Comparison of ENCODE assay signal across 23 cellular contexts in genomic region chr5:43352916-43353315, GRCh38. TPM values are rescaled to one million over a fixed set of nuclear protein-coding genes. Genes with fewer than 3 reads are reported as not detected.
A peak's percentile ranks its signal among the peaks of the same experiment; 100 is the strongest.
DNase-seq lines count a peak whose midpoint lies in the region; ATAC-seq, FAIRE-seq and TF ChIP-seq lines count a peak whose summit lies in the region.
"Had no signal": no experiment of that assay in that cellular context is flagged by ENCODE, and none has a peak within 500 bp of the region (broad histone marks: within the 10 kb centered on the region; RNA-seq: fewer than 3 reads in every experiment).

No MANE protein-coding gene starts in this region.

- no peaks in the 10 kb centered on the region for H3K27me3 ChIP-seq in A673 (replicated peaks; ENCODE audit: insufficient read depth, low read depth, low read length, poor library complexity)
- H3K27me3 ChIP-seq in IMR-90 (ENCODE audit: control insufficient read depth, insufficient read depth, low read length): no peaks in the 10 kb centered on the region; the same call in 1 of the 2 replicates
- no peaks in the 10 kb centered on the region for H3K27me3 ChIP-seq in H1 (replicated peaks in 1 of 4; ENCODE audit: control insufficient read depth in 3 of 4, extremely low read depth in 1 of 4, insufficient read depth in 3 of 4, low read length in 3 of 4)
- H3K27me3 ChIP-seq in aorta (ENCODE audit: control insufficient read depth in 1 of 2, insufficient read depth in 2 of 2, low read length in 1 of 2): peaks cover 0 to 2% of the 10 kb centered on the region in 2 donors
- H3K27me3 ChIP-seq: BLaER1 treated with 17β-estradiol and CSF1 and Interleukin-3, amounts not matched to agents 10 nM and 100 nM had no signal

- TF ChIP-seq RAD21 in IMR-90 (IDR thresholded peaks at IDR 0.05; ENCODE audit: low read length): no peak
- TF ChIP-seq RAD21 in H1 (IDR thresholded peaks at IDR 0.05 in 1 of 2, conservative IDR thresholded peaks at IDR 0.05 in 1 of 2; ENCODE audit: low read depth in 2 of 2, low read length in 2 of 2): no peak

- no peaks in the 10 kb centered on the region for H3K9me1 ChIP-seq in IMR-90 (ENCODE audit: insufficient read depth, low read length)

- ATAC-seq in IMR-90 (ENCODE audit: low read depth): no peak
- ATAC-seq in HG02642 (IDR thresholded peaks at IDR 0.05; ENCODE audit: poor library complexity, unreplicated experiment): no peak
- ATAC-seq in aorta (ENCODE audit: low FRiP score): no peak
- ATAC-seq: GM12878, HCT116 had no signal

- H2BK15ac ChIP-seq in IMR-90 (ENCODE audit: low read depth, low read length) (no peak overlapping the region), H1 (ENCODE audit: low read length) (no peak overlapping the region)

- no peak overlapping the region for H3K18ac ChIP-seq in IMR-90 (ENCODE audit: low read depth, low read length)
- H3K18ac ChIP-seq in H1 (ENCODE audit: extremely low read depth, low read length): no peak overlapping the region

- H2BK20ac ChIP-seq in IMR-90 (ENCODE audit: low read depth, low read length) (no peak overlapping the region), H1 (ENCODE audit: low read length) (no peak overlapping the region)

- H3K36me3 ChIP-seq in A673 (ENCODE audit: insufficient read depth, low read length, poor library complexity, severe bottlenecking) (no peaks in the 10 kb centered on the region), IMR-90 (ENCODE audit: control insufficient read depth, insufficient read depth, low read length) (no peaks in the 10 kb centered on the region), H1 (ENCODE audit: control insufficient read depth in 2 of 4, insufficient read depth in 4 of 4, low read length in 3 of 4) (no peaks in the 10 kb centered on the region), aorta (ENCODE audit: control insufficient read depth in 1 of 2, insufficient read depth in 2 of 2, low read length in 1 of 2) (no peaks in the 10 kb centered on the region)
- H3K36me3 ChIP-seq: BE2C; BLaER1 treated with 17β-estradiol and CSF1 and Interleukin-3, amounts not matched to agents 10 nM and 100 nM had no signal

- BruUV-seq in A673 (replicated peaks; lab: Mats Ljungman, UMichigan): no TSS peak
- no TSS peak for BruUV-seq in IMR-90 (replicated peaks; lab: Mats Ljungman, UMichigan)

- H3K9me3 ChIP-seq in A673 (ENCODE audit: low read depth, low read length, poor library complexity, severe bottlenecking) (no peaks in the 10 kb centered on the region), IMR-90 (ENCODE audit: control insufficient read depth, insufficient read depth, low read length) (no peaks in the 10 kb centered on the region), H1 (ENCODE audit: insufficient read depth in 2 of 2, low read depth in 1 of 2, low read length in 1 of 2) (no peaks in the 10 kb centered on the region), aorta (ENCODE audit: control insufficient read depth, low read length) (peaks cover 1% of the 10 kb centered on the region)
- H3K9me3 ChIP-seq: BE2C, Caco-2 had no signal

- no peak overlapping the region for H2AFZ ChIP-seq in IMR-90 (replicated peaks; ENCODE audit: low read length, poor library complexity)
- no peak overlapping the region for H2AFZ ChIP-seq in H1 (ENCODE audit: low read length)
- H2AFZ ChIP-seq: GM23248 had no signal

- no peak overlapping the region for H3K4me3 Mint-ChIP-seq in nephron progenitor cell
- H3K4me3 Mint-ChIP-seq: CD14-positive monocyte; CD4-positive, alpha-beta memory T cell; H9 had no signal

- CTCF ChIA-PET in A673 (lab: Charles Lee) (no interaction called here), IMR-90 (lab: Yijun Ruan, JAX) (interaction anchor here (0.6 kb wide), 1 partner anchor 1008 kb away, joined by 3 read pairs; no protein-coding TSS in a partner anchor), H1 (lab: Charles Lee; ENCODE audit: partially characterized antibody) (no interaction called here)

- no peak overlapping the region for H3K23ac ChIP-seq in IMR-90 (ENCODE audit: low read depth, low read length)
- H3K23ac ChIP-seq in H1 (ENCODE audit: insufficient read length): no peak overlapping the region

- H2AK5ac ChIP-seq in IMR-90 (ENCODE audit: low read depth, low read length) (no peak overlapping the region), H1 (ENCODE audit: low read depth, low read length) (no peak overlapping the region)

- intact Hi-C loops in A673 (cut with micrococcal nuclease; ENCODE audit: unreplicated experiment) (no loop called here), IMR-90 (cut with micrococcal nuclease) (no loop called here), aorta (cut with DNase I) (no loop called here)

- H4K91ac ChIP-seq in IMR-90 (ENCODE audit: insufficient read depth, low read depth, low read length): no peak overlapping the region
- no peak overlapping the region for H4K91ac ChIP-seq in H1 (replicated peaks; ENCODE audit: insufficient read length, low read length)

- peaks cover 2% of the 10 kb centered on the region for H3K27me3 Mint-ChIP-seq in nephron progenitor cell (ENCODE audit: low read depth, poor library complexity)

- TF ChIP-seq CTCF in A673 (conservative IDR thresholded peaks at IDR 0.05; ENCODE audit: low read depth, low read length) (no peak), IMR-90 (conservative IDR thresholded peaks at IDR 0.05; ENCODE audit: low read depth, low read length) (no peak), H1 (IDR thresholded peaks at IDR 0.05; ENCODE audit: control extremely low read depth in 1 of 3, insufficient read depth in 1 of 3, low read depth in 1 of 3, low read length in 3 of 3) (no peak), nephron progenitor cell (IDR thresholded peaks at IDR 0.05) (no peak)

- in situ Hi-C loops in IMR-90 (cut with MboI; ENCODE audit: low sequenced_read_pairs): no loop called here

- TF ChIP-seq POLR2A in IMR-90 (IDR thresholded peaks at IDR 0.05; ENCODE audit: low read depth, low read length) (no peak), H1 (IDR thresholded peaks at IDR 0.05; ENCODE audit: control extremely low read depth in 1 of 2, low read depth in 2 of 2, low read length in 2 of 2) (no peak)

- no peak overlapping the region for H3K27ac ChIP-seq in A673 (ENCODE audit: low read depth, low read length, poor library complexity, severe bottlenecking)
- no peak overlapping the region for H3K27ac ChIP-seq in IMR-90 (ENCODE audit: insufficient read depth, low read length)
- no peak overlapping the region for H3K27ac ChIP-seq in H1 (ENCODE audit: low read depth, low read length)
- H3K27ac ChIP-seq in aorta (ENCODE audit: low read depth in 1 of 2, low read length in 2 of 2): no peak overlapping the region
- H3K27ac ChIP-seq: BLaER1 treated with 17β-estradiol and CSF1 and Interleukin-3, amounts not matched to agents 10 nM and 100 nM; GM23248 had no signal

- no CpG with 5 or more reads among the region's 2 CpGs for WGBS in IMR-90 (ENCODE audit: extremely low coverage in 2 of 2, insufficient read length in 1 of 2), 2 experiments
- WGBS in H1 (ENCODE audit: extremely low coverage in 1 of 2, insufficient coverage in 1 of 2, insufficient read length in 1 of 2, insufficient replicate concordance in 2 of 2, low coverage in 1 of 2, low lambda C conversion rate in 2 of 2, missing lambda C conversion rate in 1 of 2), 2 experiments: 82% methylated on average over 2 of the region's 2 CpGs; no CpG with 5 or more reads in 1 of the 2 experiments
- 62 to 72% methylated on average over 2 of the region's 2 CpGs for WGBS in aorta, 2 donors

- H3K23me2 ChIP-seq in H1 (ENCODE audit: low read depth, low read length): no peaks in the 10 kb centered on the region

- H3K4me3 ChIP-seq in A673 (ENCODE audit: low read depth, low read length, poor library complexity, severe bottlenecking) (no peak overlapping the region), IMR-90 (ENCODE audit: insufficient read depth, low read depth, low read length) (no peak overlapping the region), H1 (ENCODE audit: extremely low read depth in 1 of 4, insufficient read depth in 2 of 4, low read depth in 3 of 4, low read length in 4 of 4) (no peak overlapping the region), aorta (ENCODE audit: low read length in 2 of 2) (no peak overlapping the region)
- H3K4me3 ChIP-seq: BLaER1 treated with 17β-estradiol and CSF1 and Interleukin-3, amounts not matched to agents 10 nM and 100 nM; GM12878; GM23248 had no signal

- no peak overlapping the region for H4K8ac ChIP-seq in IMR-90 (ENCODE audit: low read depth in 2 of 2, low read length in 2 of 2)
- H4K8ac ChIP-seq in H1 (ENCODE audit: extremely low read depth, insufficient read depth, low read length): no peak overlapping the region

- TF ChIP-seq EP300 in H1 (IDR thresholded peaks at IDR 0.05; ENCODE audit: borderline replicate concordance in 1 of 2, low read depth in 2 of 2, low read length in 2 of 2): no peak

- H4K20me1 ChIP-seq in IMR-90 (ENCODE audit: insufficient read depth, low read length) (no peaks in the 10 kb centered on the region), H1 (replicated peaks in 1 of 2; ENCODE audit: control insufficient read depth in 1 of 2, insufficient read depth in 2 of 2, low read length in 2 of 2) (no peaks in the 10 kb centered on the region)
- H4K20me1 ChIP-seq: BLaER1 treated with 17β-estradiol and CSF1 and Interleukin-3, amounts not matched to agents 10 nM and 100 nM had no signal

- H3K4me1 Mint-ChIP-seq in nephron progenitor cell: peaks cover 12% of the 10 kb centered on the region
- H3K4me1 Mint-ChIP-seq: CD14-positive monocyte; CD4-positive, alpha-beta memory T cell; H9 had no signal

- H3K4ac ChIP-seq in IMR-90 (ENCODE audit: low read depth, low read length) (no peak overlapping the region), H1 (replicated peaks; ENCODE audit: insufficient read length, low read depth, low read length) (no peak overlapping the region)

- H4K5ac ChIP-seq in IMR-90 (ENCODE audit: low read depth, low read length) (no peak overlapping the region), H1 (ENCODE audit: insufficient read length, low read depth, low read length) (no peak overlapping the region)

- H2AK9ac ChIP-seq in IMR-90 (replicated peaks; ENCODE audit: low read depth, low read length, poor library complexity): no peak overlapping the region

- DNase-seq in A673 (ENCODE audit: low spot score) (peak; percentile 11), IMR-90 (no peak), H1 (ENCODE audit: low read depth in 1 of 2, low spot score in 2 of 2) (no peak), nephron progenitor cell (no peak), aorta (no peak)
- DNase-seq: ACHN; AML-193; BE2C; Caco-2; CD4-positive, alpha-beta memory T cell; DMS153; DND-41; GDM1; GM23248; H9 had no signal

- H3K79me1 ChIP-seq in IMR-90 (ENCODE audit: low read depth in 1 of 2, low read length in 2 of 2) (no peaks in the 10 kb centered on the region), H1 (ENCODE audit: low read depth, low read length) (no peaks in the 10 kb centered on the region)

- no peak overlapping the region for H2BK12ac ChIP-seq in H1 (ENCODE audit: low read depth, low read length)

- no peaks in the 10 kb centered on the region for H3K79me2 ChIP-seq in H1 (ENCODE audit: control insufficient read depth in 1 of 2, insufficient read depth in 2 of 2, low read length in 2 of 2)

- H2BK5ac ChIP-seq in IMR-90 (ENCODE audit: low read depth, low read length, poor library complexity, severe bottlenecking) (no peak overlapping the region), H1 (ENCODE audit: low read depth, low read length) (no peak overlapping the region)

- H3K4me1 ChIP-seq in A673 (ENCODE audit: insufficient read depth, low read length, poor library complexity, severe bottlenecking) (no peaks in the 10 kb centered on the region), IMR-90 (ENCODE audit: control insufficient read depth, insufficient read depth, low read length) (no peaks in the 10 kb centered on the region), H1 (replicated peaks in 1 of 4; ENCODE audit: control insufficient read depth in 3 of 4, insufficient read depth in 4 of 4, low read length in 3 of 4) (no peaks in the 10 kb centered on the region), aorta (ENCODE audit: control insufficient read depth in 1 of 2, insufficient read depth in 2 of 2, low read length in 2 of 2) (no peaks in the 10 kb centered on the region)
- H3K4me1 ChIP-seq: BE2C; BLaER1 treated with 17β-estradiol and CSF1 and Interleukin-3, amounts not matched to agents 10 nM and 100 nM had no signal

- dilution Hi-C loops in IMR-90 (cut with HindIII; ENCODE audit: low sequenced_read_pairs, unreplicated experiment): no loop called here

- H3K4me2 ChIP-seq in IMR-90 (ENCODE audit: low read depth, low read length): no peak overlapping the region
- H3K4me2 ChIP-seq in H1 (ENCODE audit: insufficient read depth in 1 of 2, low read depth in 2 of 2, low read length in 2 of 2): no peak overlapping the region
- H3K4me2 ChIP-seq: BLaER1 treated with 17β-estradiol and CSF1 and Interleukin-3, amounts not matched to agents 10 nM and 100 nM had no signal

- H3K56ac ChIP-seq in IMR-90 (ENCODE audit: extremely low read depth, insufficient read depth, low read length) (no peak overlapping the region), H1 (replicated peaks; ENCODE audit: insufficient read length, low read depth, low read length) (no peak overlapping the region)

- H3K36me3 Mint-ChIP-seq in nephron progenitor cell (ENCODE audit: low read depth): no peaks in the 10 kb centered on the region
- H3K36me3 Mint-ChIP-seq: CD14-positive monocyte; CD4-positive, alpha-beta memory T cell had no signal

- no peak for FAIRE-seq in H1 (lab: Jason Lieb, UNC)
- FAIRE-seq: GM12878, GM19239 had no signal

- no peak overlapping the region for H3K27ac Mint-ChIP-seq in nephron progenitor cell
- H3K27ac Mint-ChIP-seq: CD14-positive monocyte; CD4-positive, alpha-beta memory T cell; H9 had no signal

- no peaks in the 10 kb centered on the region for H3K9me3 Mint-ChIP-seq in nephron progenitor cell
- H3K9me3 Mint-ChIP-seq: H9 had no signal

- H3K14ac ChIP-seq in IMR-90 (replicated peaks; ENCODE audit: low read depth, low read length) (no peak overlapping the region), H1 (ENCODE audit: insufficient read length) (no peak overlapping the region)

- POLR2A ChIA-PET in A673 (lab: Charles Lee; ENCODE audit: low non-redundant PET) (no interaction called here), IMR-90 (lab: Charles Lee; ENCODE audit: unreplicated experiment) (no interaction called here), H1 (lab: Charles Lee; ENCODE audit: partially characterized antibody) (no interaction called here)

- no peak overlapping the region for H2BK120ac ChIP-seq in IMR-90 (ENCODE audit: low read depth, low read length)
- no peak overlapping the region for H2BK120ac ChIP-seq in H1 (replicated peaks; ENCODE audit: low read depth, low read length)

- H3K9ac ChIP-seq in IMR-90 (ENCODE audit: low read depth, low read length) (no peak overlapping the region), H1 (replicated peaks in 1 of 4; ENCODE audit: extremely low read depth in 1 of 4, low read depth in 3 of 4, low read length in 3 of 4) (no peak overlapping the region)
- H3K9ac ChIP-seq: BLaER1 treated with 17β-estradiol and CSF1 and Interleukin-3, amounts not matched to agents 10 nM and 100 nM; GM23248 had no signal

RNA-seq across cellular contexts. Expression of gene HMGCS1, which starts 39.7 kb away (rescaled TPM):
- total RNA-seq in A673 (2021): 142 and 162 TPM in 2 replicates
- 30.6 and 32.8 TPM in 2 replicates for total RNA-seq in IMR-90 (2012; rRNA removed)
- 19.2 and 27.5 TPM in 2 replicates for polyA plus RNA-seq in IMR-90 (2012; rRNA removed)
- 4.4 and 5.1 TPM in 2 replicates for polyA plus RNA-seq in IMR-90 (2012; cell fraction: cytosol; rRNA removed)
- polyA plus RNA-seq in IMR-90 (2012; cell fraction: nucleus; rRNA removed; ENCODE audit: low replicate concordance): 8.8 and 41.8 TPM in 2 replicates
- 230 and 236 TPM in 2 replicates for total RNA-seq in H1 (2021; fragmentation: NEBNext Ultra II Directional; extraction: Animal tissue kit (Norgen Biotek cat#: 25700))
- 45.2 and 63.6 TPM in 2 replicates for polyA plus RNA-seq in H1 (2011; rRNA removed)
- 91.4 TPM for polyA plus RNA-seq in H1 (2011; cell fraction: cytosol; rRNA removed)
- polyA plus RNA-seq in H1 (2011; cell fraction: nucleus; rRNA removed): 34.7 TPM
- 121 to 218 TPM (median 145 TPM) in 4 replicates for polyA plus RNA-seq in H1 (2012, experiment 1 of 2)
- 11.8 TPM for polyA plus RNA-seq in H1 (2012, experiment 2 of 2)
- polyA plus RNA-seq in H1 (2013, experiment 1 of 2): 214 TPM
- polyA plus RNA-seq in H1 (2013, experiment 2 of 2): 235 TPM
- 152 and 224 TPM in 2 replicates for polyA minus RNA-seq in H1 (2011; rRNA and poly(A)+ RNA removed)
- 128 TPM for polyA minus RNA-seq in H1 (2011; cell fraction: cytosol; rRNA and poly(A)+ RNA removed)
- 107 TPM for polyA minus RNA-seq in H1 (2011; cell fraction: nucleus; rRNA and poly(A)+ RNA removed)
- 10 to 100 TPM; 41.9 to 57.9 TPM for total RNA-seq in aorta
- polyA plus RNA-seq in aorta: 10 to 100 TPM; 12.6 to 16.9 TPM

RNA-seq across cellular contexts. Expression of gene CCL28, which starts 59.3 kb away (rescaled TPM):
- total RNA-seq in A673 (2021): 0.32 and 0.57 TPM in 2 replicates
- total RNA-seq in IMR-90 (2012; rRNA removed): under 0.01 TPM in 2 replicates
- polyA plus RNA-seq in IMR-90 (2012; rRNA removed): 0.02 TPM in 1 of 2 replicates, not detected in the other
- polyA plus RNA-seq in IMR-90 (2012; cell fraction: cytosol; rRNA removed): 0.02 TPM in 2 replicates
- polyA plus RNA-seq in IMR-90 (2012; cell fraction: nucleus; rRNA removed; ENCODE audit: low replicate concordance): 0.10 TPM in 1 of 2 replicates, not detected in the other
- not detected in 2 replicates for total RNA-seq in H1 (2021; fragmentation: NEBNext Ultra II Directional; extraction: Animal tissue kit (Norgen Biotek cat#: 25700))
- polyA plus RNA-seq in H1 (2011; rRNA removed): 0.95 and 1.1 TPM in 2 replicates
- 1.2 TPM for polyA plus RNA-seq in H1 (2011; cell fraction: cytosol; rRNA removed)
- 1.3 TPM for polyA plus RNA-seq in H1 (2011; cell fraction: nucleus; rRNA removed)
- 0.39 to 0.66 TPM (median 0.62 TPM) in 4 replicates for polyA plus RNA-seq in H1 (2012, experiment 1 of 2)
- 0.38 TPM for polyA plus RNA-seq in H1 (2012, experiment 2 of 2)
- polyA plus RNA-seq in H1 (2013, experiment 1 of 2): 0.08 TPM
- 0.26 TPM for polyA plus RNA-seq in H1 (2013, experiment 2 of 2)
- 0.85 and 2.2 TPM in 2 replicates for polyA minus RNA-seq in H1 (2011; rRNA and poly(A)+ RNA removed)
- polyA minus RNA-seq in H1 (2011; cell fraction: cytosol; rRNA and poly(A)+ RNA removed): 1.2 TPM
- 1.6 TPM for polyA minus RNA-seq in H1 (2011; cell fraction: nucleus; rRNA and poly(A)+ RNA removed)
- total RNA-seq in aorta: 1 to 10 TPM; 3.0 to 5.3 TPM
- polyA plus RNA-seq in aorta: 1 to 10 TPM; 1.5 to 1.6 TPM
- total RNA-seq: A172, H4, H9 had no signal
